In the genomic region with DNA sequence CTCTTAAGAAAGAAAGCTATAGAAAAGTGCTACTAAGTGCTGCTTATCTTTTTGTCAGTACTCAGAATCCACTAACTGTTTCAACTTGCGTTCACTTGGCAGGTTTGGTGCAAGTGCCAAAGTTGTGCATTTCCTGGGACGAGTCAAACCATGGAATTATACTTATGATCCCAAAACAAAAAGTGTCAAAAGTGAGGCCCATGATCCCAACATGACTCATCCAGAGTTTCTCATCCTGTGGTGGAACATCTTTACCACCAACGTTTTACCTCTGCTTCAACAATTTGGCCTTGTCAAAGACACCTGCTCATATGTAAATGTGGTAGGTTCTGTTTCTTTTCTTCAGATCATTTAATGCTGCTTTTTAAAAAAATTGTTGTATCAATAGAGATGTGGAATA, we compare ENCODE assay signal across 17 cellular contexts. TPM values are rescaled to one million over a fixed set of nuclear protein-coding genes. Genes with fewer than 3 reads are reported as not detected.
DNase-seq lines count a peak whose midpoint lies in the region; ATAC-seq and TF ChIP-seq lines count a peak whose summit lies in the region.
"Had no signal": no experiment of that assay in that cellular context is flagged by ENCODE, and none has a peak within 500 bp of the region (broad histone marks: within the 10 kb centered on the region; RNA-seq: fewer than 3 reads in every experiment).

No MANE protein-coding gene starts in this region.

- peaks cover 6 to 80% of the 10 kb centered on the region in 2 donors for H3K36me3 ChIP-seq in psoas muscle (ENCODE audit: insufficient read depth in 1 of 2, low read depth in 1 of 2)

- intact Hi-C loops in psoas muscle (cut with DNase I): loop anchor here in 1 of 2 donors (5.0 kb wide), 1 partner anchor 52 kb away; no protein-coding TSS in a partner anchor

- ATAC-seq in activated T-helper 17 cell treated with anti-CD3 and anti-CD28 coated beads, Interleukin-2, amount 50 U/mL, for 72 hours (replicated peaks): peak; percentile 10
- ATAC-seq in psoas muscle: no peak
- no peak for ATAC-seq in HG03045 (IDR thresholded peaks at IDR 0.05; ENCODE audit: unreplicated experiment)
- ATAC-seq: SK-N-SH treated with all-trans-retinoic acid at 6 μM for 48 hours had no signal

- H3K27ac Mint-ChIP-seq in activated T-helper 17 cell treated with anti-CD3 and anti-CD28 coated beads, Interleukin-2, amount 50 U/mL, for 72 hours: no peak overlapping the region
- H3K27ac Mint-ChIP-seq: CD4-positive, alpha-beta T cell had no signal

- H3K4me1 ChIP-seq in psoas muscle: peaks cover 39% of the 10 kb centered on the region

- peaks cover 11% of the 10 kb centered on the region for H3K4me1 Mint-ChIP-seq in activated T-helper 17 cell treated with anti-CD3 and anti-CD28 coated beads, Interleukin-2, amount 50 U/mL, for 72 hours

- H3K27me3 Mint-ChIP-seq in activated T-helper 17 cell treated with anti-CD3 and anti-CD28 coated beads, Interleukin-2, amount 50 U/mL, for 72 hours: no peaks in the 10 kb centered on the region
- H3K27me3 Mint-ChIP-seq: CD4-positive, alpha-beta T cell had no signal

- no peaks in the 10 kb centered on the region for H3K27me3 ChIP-seq in psoas muscle (ENCODE audit: insufficient read depth in 3 of 3, low read length in 2 of 3)

- H3K27ac ChIP-seq in psoas muscle: peak overlapping the region; percentile 41

- no peak for TF ChIP-seq CTCF in psoas muscle (IDR thresholded peaks at IDR 0.05)

- peaks cover 86% of the 10 kb centered on the region for H3K36me3 Mint-ChIP-seq in activated T-helper 17 cell treated with anti-CD3 and anti-CD28 coated beads, Interleukin-2, amount 50 U/mL, for 72 hours (ENCODE audit: low read depth)

- no peak overlapping the region for H3K4me3 Mint-ChIP-seq in activated T-helper 17 cell treated with anti-CD3 and anti-CD28 coated beads, Interleukin-2, amount 50 U/mL, for 72 hours
- H3K4me3 Mint-ChIP-seq: CD4-positive, alpha-beta T cell had no signal

- H3K4me3 ChIP-seq in psoas muscle: no peak overlapping the region

- H3K9me3 ChIP-seq in psoas muscle: no peaks in the 10 kb centered on the region

- DNase-seq in EH (ENCODE audit: low read depth): peak; percentile 23
- peak; percentile 70 for DNase-seq in HT1080 (ENCODE audit: low read depth)
- no peak for DNase-seq in psoas muscle
- DNase-seq in NCI-H446 treated with DMSO at 0.1 percent for 48 hours (lab: John Stamatoyannopoulos, UW): no peak
- DNase-seq in DMS153 treated with DMSO at 0.1 percent for 48 hours (lab: John Stamatoyannopoulos, UW; ENCODE audit: unreplicated experiment): no peak
- DNase-seq: ACHN; CD4-positive, alpha-beta T cell; H7; Kasumi-1; NCI-H1436; NCI-H2029 treated with DMSO at 0.1 percent for 48 hours; NCI-H526 treated with DMSO at 0.1 percent for 48 hours; NK-92 treated with Interleukin-12 subunit alpha and Interleukin-12 subunit beta, amount 100 ng/mL, for 24 hours; Right ventricle myocardium superior had no signal

- 79 to 88% (median 83%) methylated on average over 3 of the region's 3 CpGs for WGBS in psoas muscle, 3 donors

- no peaks in the 10 kb centered on the region for H3K9me3 Mint-ChIP-seq in activated T-helper 17 cell treated with anti-CD3 and anti-CD28 coated beads, Interleukin-2, amount 50 U/mL, for 72 hours
- H3K9me3 Mint-ChIP-seq: CD4-positive, alpha-beta T cell had no signal

RNA-seq across cellular contexts. Expression of a gene that starts 32.6 kb away (rescaled TPM):
- total RNA-seq in HT1080 (2014; rRNA removed; shearing (Covaris generic)): 53.1 and 79.4 TPM in 2 replicates
- polyA plus RNA-seq in HT1080 (2015; cell fraction: cytosol; rRNA removed): 85.5 and 99.8 TPM in 2 replicates
- polyA plus RNA-seq in HT1080 (2015; cell fraction: nucleus; rRNA removed): 67.5 and 77.8 TPM in 2 replicates
- total RNA-seq in activated T-helper 17 cell treated with anti-CD3 and anti-CD28 coated beads, Interleukin-2, amount 50 U/mL, for 72 hours: 10 to 100 TPM; 17.1 to 37.4 TPM
- 100 to 1,000 TPM; 305 to 550 (median 419) TPM for total RNA-seq in psoas muscle
- 100 to 1,000 TPM; 164 to 373 (median 338) TPM for polyA plus RNA-seq in psoas muscle

Comparison
In these comparisons a context has a peak if more than half of its experiments do, and no peak if none do; other contexts are left out.
1. DNase-seq: peak in EH (single experiment) and HT1080 (single experiment); none in psoas muscle (0 of 2), NCI-H446 treated with DMSO at 0.1 percent for 48 hours (single experiment) and DMS153 treated with DMSO at 0.1 percent for 48 hours (single experiment).